In the genomic region with DNA sequence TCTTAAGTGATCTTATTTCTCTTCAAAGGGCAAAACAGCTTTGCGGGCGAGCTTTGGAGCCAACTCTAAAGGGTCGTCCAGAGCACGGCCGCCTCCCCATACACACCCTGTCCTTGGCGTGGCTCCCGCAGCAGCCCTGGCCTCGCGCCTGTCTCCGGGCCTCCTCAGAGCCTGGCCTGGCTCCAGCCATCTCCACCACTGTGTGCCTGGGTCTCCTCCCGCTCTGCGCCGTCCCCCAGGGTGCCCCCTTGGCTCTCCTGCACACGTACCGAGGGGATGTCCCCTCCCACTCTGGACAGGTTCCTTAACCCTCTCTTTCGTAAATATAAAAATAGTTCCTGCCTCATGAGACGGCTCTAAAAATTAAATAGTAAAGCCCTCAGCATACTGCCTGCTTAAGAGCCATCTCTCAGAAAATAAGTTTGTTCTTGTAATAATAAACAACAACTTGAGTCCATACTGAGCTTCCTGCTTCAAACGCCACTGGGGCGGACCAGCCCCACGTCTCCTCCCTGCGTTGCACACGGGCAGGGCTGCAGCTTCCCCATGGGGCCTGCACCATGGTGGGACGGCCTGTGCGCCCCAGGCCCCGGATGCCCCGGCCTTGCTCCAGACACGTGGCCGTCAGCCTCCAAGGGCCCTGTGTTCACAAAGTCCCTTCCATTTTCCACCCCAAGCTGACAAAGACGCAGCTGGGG, we compare ENCODE assay signal across 14 cellular contexts.
DNase-seq lines count a peak whose midpoint lies in the region; ATAC-seq and TF ChIP-seq lines count a peak whose summit lies in the region.
"Had no signal": no experiment of that assay in that cellular context is flagged by ENCODE, and none has a peak within 500 bp of the region (broad histone marks: within the 10 kb centered on the region; RNA-seq: fewer than 3 reads in every experiment).

No MANE protein-coding gene starts in this region.

- H3K9ac ChIP-seq in mesendoderm (ENCODE audit: low read length) = no peak overlapping the region

- no peaks in the 10 kb centered on the region for H3K36me3 ChIP-seq in body of pancreas (replicated peaks in 1 of 2; ENCODE audit: insufficient read depth in 1 of 2, low read depth in 2 of 2)
- no peaks in the 10 kb centered on the region for H3K36me3 ChIP-seq in mesendoderm (ENCODE audit: control insufficient read depth, insufficient read depth, low read length)

- H3K4me1 Mint-ChIP-seq in activated T-cell treated with anti-CD3 and anti-CD28 coated beads, Interleukin-2, amount 50 U/mL, for 4 hours (ENCODE audit: low read depth) = no peaks in the 10 kb centered on the region
- H3K4me1 Mint-ChIP-seq: activated CD4-positive, alpha-beta T cell treated with anti-CD3 and anti-CD28 coated beads, Interleukin-2, amount 10 ng/mL, durations not matched to agents 7 days and 5 days had no signal

- no peaks in the 10 kb centered on the region for H3K79me2 ChIP-seq in mesendoderm (ENCODE audit: control insufficient read depth, insufficient read depth, low read length)

- 50 to 51% methylated on average over 22 to 28 of the region's 29 CpGs for WGBS in body of pancreas, 2 donors
- no CpG with 5 or more reads among the region's 29 CpGs for WGBS in mesendoderm (ENCODE audit: extremely low coverage, insufficient coverage, low lambda C conversion rate)

- H3K18ac ChIP-seq in mesendoderm (ENCODE audit: low read length) = no peak overlapping the region

- H2BK5ac ChIP-seq in mesendoderm (ENCODE audit: low read length) = no peak overlapping the region

- H3K27me3 Mint-ChIP-seq in activated T-cell treated with anti-CD3 and anti-CD28 coated beads, Interleukin-2, amount 50 U/mL, for 4 hours (ENCODE audit: low read depth) = no peaks in the 10 kb centered on the region

- H3K56ac ChIP-seq in mesendoderm (ENCODE audit: low read length) = no peak overlapping the region

- TF ChIP-seq POLR2A in body of pancreas (IDR thresholded peaks at IDR 0.05) = no peak

- no peak overlapping the region for H3K4ac ChIP-seq in mesendoderm (ENCODE audit: low read depth, low read length)

- no peak overlapping the region for H2BK120ac ChIP-seq in mesendoderm (ENCODE audit: low read depth, low read length)

- no peaks in the 10 kb centered on the region for H3K36me3 Mint-ChIP-seq in activated T-cell treated with anti-CD3 and anti-CD28 coated beads, Interleukin-2, amount 50 U/mL, for 4 hours (ENCODE audit: insufficient read depth)

- no peak overlapping the region for H4K8ac ChIP-seq in mesendoderm (ENCODE audit: low read depth, low read length)

- no peak overlapping the region for H3K23ac ChIP-seq in mesendoderm (ENCODE audit: low read length)

- no peak overlapping the region for H3K4me3 ChIP-seq in body of pancreas
- H3K4me3 ChIP-seq in mesendoderm (ENCODE audit: low read length) = no peak overlapping the region
- H3K4me3 ChIP-seq: SK-N-MC had no signal

- H3K9me3 Mint-ChIP-seq in activated T-cell treated with anti-CD3 and anti-CD28 coated beads, Interleukin-2, amount 50 U/mL, for 4 hours = peaks cover 5% of the 10 kb centered on the region

- no peaks in the 10 kb centered on the region for H3K79me1 ChIP-seq in mesendoderm (ENCODE audit: low read length)

- no peak overlapping the region for H2BK15ac ChIP-seq in mesendoderm (replicated peaks; ENCODE audit: low read depth)

- intact Hi-C loops in body of pancreas (cut with DNase I) = no loop called here
- intact Hi-C loops in posterior cingulate gyrus (cut with DNase I) = no loop called here

- no peak overlapping the region for H3K4me3 Mint-ChIP-seq in activated T-cell treated with anti-CD3 and anti-CD28 coated beads, Interleukin-2, amount 50 U/mL, for 4 hours
- H3K4me3 Mint-ChIP-seq: activated CD4-positive, alpha-beta T cell treated with anti-CD3 and anti-CD28 coated beads, Interleukin-2, amount 10 ng/mL, durations not matched to agents 7 days and 5 days had no signal

- ATAC-seq in body of pancreas = peak; percentile 45
- ATAC-seq in foreskin keratinocyte = no peak
- ATAC-seq in activated T-cell treated with anti-CD3 and anti-CD28 coated beads, Interleukin-2, amount 50 U/mL, for 4 hours = no peak

- H3K27me3 ChIP-seq in body of pancreas (no peaks in the 10 kb centered on the region), foreskin keratinocyte (no peaks in the 10 kb centered on the region), mesendoderm (ENCODE audit: insufficient read depth, low read length, poor library complexity) (no peaks in the 10 kb centered on the region)

- no peak overlapping the region for H4K5ac ChIP-seq in mesendoderm (ENCODE audit: low read length)

- no peak overlapping the region for H3K4me2 ChIP-seq in mesendoderm (ENCODE audit: low read length)

- H3K4me1 ChIP-seq in body of pancreas = peaks cover 25% of the 10 kb centered on the region
- no peaks in the 10 kb centered on the region for H3K4me1 ChIP-seq in foreskin keratinocyte
- no peaks in the 10 kb centered on the region for H3K4me1 ChIP-seq in mesendoderm (ENCODE audit: control insufficient read depth, low read depth, low read length)

- H3K9me3 ChIP-seq in body of pancreas = no peaks in the 10 kb centered on the region

- peak overlapping the region in 2 of 4 donors; percentile 10 to 47 for H3K27ac ChIP-seq in body of pancreas
- H3K27ac ChIP-seq in foreskin keratinocyte = no peak overlapping the region
- no peak overlapping the region for H3K27ac ChIP-seq in mesendoderm (ENCODE audit: low read depth, low read length)
- H3K27ac ChIP-seq: SK-N-MC had no signal

- no peak overlapping the region for H2AK5ac ChIP-seq in mesendoderm (ENCODE audit: low read length)

- DNase-seq in DMS79 (lab: John Stamatoyannopoulos, UW) (peak; percentile 50), body of pancreas (peak; percentile 62 to 86 (median 76)), hippocampal formation (lab: John Stamatoyannopoulos, UW) (peak; percentile 58 to 62), posterior cingulate gyrus (peak; percentile 51 to 95 (median 76)), OCI-M1 (lab: John Stamatoyannopoulos, UW) (no peak), foreskin keratinocyte (no peak), mesendoderm (no peak)
- no peak for DNase-seq in activated T-cell treated with anti-CD3 and anti-CD28 coated beads, Interleukin-2, amount 50 U/mL, for 4 hours
- DNase-seq: activated CD4-positive, alpha-beta T cell treated with anti-CD3 and anti-CD28 coated beads, Interleukin-2, amount 10 ng/mL, durations not matched to agents 7 days and 5 days; activated naive CD4-positive, alpha-beta T cell; islet precursor cell; Karpas-422; NCI-H510A treated with DMSO at 0.1 percent for 48 hours had no signal

- TF ChIP-seq CTCF in body of pancreas (IDR thresholded peaks at IDR 0.05) (no peak), foreskin keratinocyte (conservative IDR thresholded peaks at IDR 0.05) (no peak)

Comparison
In these comparisons a context has a peak if more than half of its experiments do, and no peak if none do; other contexts are left out.
1. DNase-seq: peak in DMS79 (single experiment), body of pancreas (4 of 4), hippocampal formation (2 of 2) and posterior cingulate gyrus (10 of 10); none in OCI-M1 (single experiment), foreskin keratinocyte (0 of 2), activated T-cell treated with anti-CD3 and anti-CD28 coated beads, Interleukin-2, amount 50 U/mL, for 4 hours (single experiment) and mesendoderm (single experiment).